Comparison of ENCODE assay signal across 6 cellular contexts in genomic region chr9:136796775-136797347, GRCh38. TPM values are rescaled to one million over a fixed set of nuclear protein-coding genes. Genes with fewer than 3 reads are reported as not detected.
A peak's percentile ranks its signal among the peaks of the same experiment; 100 is the strongest.
DNase-seq lines count a peak whose midpoint lies in the region; ATAC-seq and TF ChIP-seq lines count a peak whose summit lies in the region.
"Not testable (repeated sequence)": the region's sequence is repeated elsewhere in the genome, so short reads cannot be mapped to it uniquely, and the experiment has no call there.

No MANE protein-coding gene starts in this region.

- 39 to 41% methylated on average over 8 to 10 of the region's 10 CpGs for WGBS in ectodermal cell, 2 experiments
- WGBS in trophoblast cell (ENCODE audit: extremely low coverage, insufficient coverage, insufficient read length), result no CpG with 5 or more reads among the region's 10 CpGs

- ATAC-seq in SK-N-SH treated with all-trans-retinoic acid at 6 μM for 48 hours, result not testable (repeated sequence)

- not testable (repeated sequence) for H3K79me2 ChIP-seq in trophoblast cell (ENCODE audit: control insufficient read depth, insufficient read depth, low read length, poor library complexity)

- peak; percentile 11 for DNase-seq in kidney glomerular epithelial cell (lab: John Stamatoyannopoulos, UW)
- DNase-seq in trophoblast cell, result peak; percentile 87 to 91

- H2AK5ac ChIP-seq in trophoblast cell (ENCODE audit: low read length), result not testable (repeated sequence)

- H3K9ac ChIP-seq in HUES48 (ENCODE audit: low read depth, low read length); trophoblast cell (ENCODE audit: low read length): not testable (repeated sequence)

- H3K4ac ChIP-seq in trophoblast cell (ENCODE audit: low read depth, low read length), result not testable (repeated sequence)

- H4K8ac ChIP-seq in trophoblast cell (ENCODE audit: low read depth, low read length), result not testable (repeated sequence)

- H3K36me3 ChIP-seq in HUES48 (ENCODE audit: control insufficient read depth, insufficient read depth, low read length) (peaks cover 14% of the 10 kb centered on the region; the same call in 1 of the 2 replicates), trophoblast cell (ENCODE audit: control insufficient read depth in 1 of 2, insufficient read depth in 2 of 2, low read length in 2 of 2) (peaks cover 8 to 13% of the 10 kb centered on the region in 2 experiments)
- H3K36me3 ChIP-seq in ectodermal cell (ENCODE audit: control insufficient read depth, insufficient read depth, low read length), result not testable (repeated sequence)

- H3K79me1 ChIP-seq in trophoblast cell (ENCODE audit: low read length), result peaks cover 13% of the 10 kb centered on the region

- not testable (repeated sequence) for H3K9me3 ChIP-seq in HUES48 (ENCODE audit: control insufficient read depth, insufficient read depth, low read length); ectodermal cell (ENCODE audit: control insufficient read depth, low read length); trophoblast cell (ENCODE audit: insufficient read depth, low read depth, low read length)

- TF ChIP-seq CTCF in 22Rv1 (IDR thresholded peaks at IDR 0.05), result not testable (repeated sequence)

- not testable (repeated sequence) for H2BK12ac ChIP-seq in trophoblast cell (ENCODE audit: low read length)

- not testable (repeated sequence) for H4K12ac ChIP-seq in trophoblast cell (ENCODE audit: low read depth, low read length)

- not testable (repeated sequence) for H3K18ac ChIP-seq in trophoblast cell (ENCODE audit: low read length)

- H3K4me3 ChIP-seq in HUES48 (ENCODE audit: low read depth, low read length); ectodermal cell (ENCODE audit: insufficient read depth, low read depth, low read length); trophoblast cell (ENCODE audit: low read depth, low read length): not testable (repeated sequence)

- H3K23ac ChIP-seq in trophoblast cell (ENCODE audit: low read length), result not testable (repeated sequence)

- H2BK5ac ChIP-seq in trophoblast cell (ENCODE audit: low read depth, low read length, poor library complexity), result not testable (repeated sequence)

- H3K27me3 ChIP-seq in HUES48 (ENCODE audit: control insufficient read depth, insufficient read depth, low read length) (peaks cover 15% of the 10 kb centered on the region), ectodermal cell (ENCODE audit: control insufficient read depth, insufficient read depth, low read length, poor library complexity, severe bottlenecking) (peaks cover 17% of the 10 kb centered on the region)
- H3K27me3 ChIP-seq in trophoblast cell (ENCODE audit: insufficient read depth, low read length), result not testable (repeated sequence)

- not testable (repeated sequence) for H4K91ac ChIP-seq in trophoblast cell (ENCODE audit: low read depth, low read length)

- not testable (repeated sequence) for H2AFZ ChIP-seq in trophoblast cell (ENCODE audit: insufficient read depth, low read length, poor library complexity)

- not testable (repeated sequence) for H2BK120ac ChIP-seq in trophoblast cell (ENCODE audit: insufficient read depth, low read length, poor library complexity)

- peak overlapping the region; percentile 30 for H3K4me2 ChIP-seq in trophoblast cell (ENCODE audit: low read length)

- H3K4me1 ChIP-seq in HUES48 (ENCODE audit: control insufficient read depth, insufficient read depth, low read length), result not testable (repeated sequence)
- H3K4me1 ChIP-seq in ectodermal cell (ENCODE audit: control insufficient read depth, insufficient read depth, low read length) (peaks cover 32% of the 10 kb centered on the region), trophoblast cell (ENCODE audit: control insufficient read depth in 1 of 2, insufficient read depth in 2 of 2, low read length in 2 of 2) (peaks cover 35 to 38% of the 10 kb centered on the region in 2 experiments)

- H3K14ac ChIP-seq in trophoblast cell (ENCODE audit: low read length), result not testable (repeated sequence)

- peak overlapping the region; percentile 100 for H3K27ac ChIP-seq in 22Rv1
- H3K27ac ChIP-seq in HUES48 (ENCODE audit: low read depth, low read length), result peak overlapping the region; percentile 40
- H3K27ac ChIP-seq in ectodermal cell (ENCODE audit: insufficient read depth, low read depth, low read length, poor library complexity, severe bottlenecking), result peak overlapping the region; percentile 33
- peak overlapping the region; percentile 65 for H3K27ac ChIP-seq in trophoblast cell (ENCODE audit: low read depth, low read length)

TF ChIP-seq in SK-N-SH treated with all-trans-retinoic acid at 6 μM for 48 hours, 23 proteins besides CTCF, POLR2A, EP300 and RAD21:
- TF ChIP-seq TCF4 (CRISPR knock-in tag; IDR thresholded peaks at IDR 0.05; ENCODE audit: borderline replicate concordance), result peak; percentile 13; the same call in 1 of the 2 replicates

RNA-seq across cellular contexts. Expression of gene CCDC183, which starts 0.7 kb away (rescaled TPM):
- polyA plus RNA-seq in ectodermal cell (2013, experiment 1 of 4), result 3.1 TPM
- 5.2 TPM for polyA plus RNA-seq in ectodermal cell (2013, experiment 2 of 4)
- polyA plus RNA-seq in ectodermal cell (2013, experiment 3 of 4), result 5.2 TPM
- 6.2 TPM for polyA plus RNA-seq in ectodermal cell (2013, experiment 4 of 4)
- 13.6 and 14.0 TPM in 2 replicates for polyA plus RNA-seq in trophoblast cell (2013)

RNA-seq across cellular contexts. Expression of gene TMEM141, which starts 5.7 kb away (rescaled TPM):
- 31.6 TPM for polyA plus RNA-seq in ectodermal cell (2013, experiment 1 of 4)
- polyA plus RNA-seq in ectodermal cell (2013, experiment 2 of 4), result 26.8 TPM
- polyA plus RNA-seq in ectodermal cell (2013, experiment 3 of 4), result 27.9 TPM
- 29.5 TPM for polyA plus RNA-seq in ectodermal cell (2013, experiment 4 of 4)
- 82.7 and 84.5 TPM in 2 replicates for polyA plus RNA-seq in trophoblast cell (2013)

RNA-seq across cellular contexts. Expression of gene RABL6, which starts 10.9 kb away (rescaled TPM):
- polyA plus RNA-seq in ectodermal cell (2013, experiment 1 of 4), result 182 TPM
- 177 TPM for polyA plus RNA-seq in ectodermal cell (2013, experiment 2 of 4)
- polyA plus RNA-seq in ectodermal cell (2013, experiment 3 of 4), result 129 TPM
- 127 TPM for polyA plus RNA-seq in ectodermal cell (2013, experiment 4 of 4)
- 95.6 and 95.9 TPM in 2 replicates for polyA plus RNA-seq in trophoblast cell (2013)

RNA-seq across cellular contexts. Expression of gene LCN15, which starts 32.5 kb away (rescaled TPM):
- polyA plus RNA-seq in ectodermal cell (2013, experiment 1 of 4), result not detected
- polyA plus RNA-seq in ectodermal cell (2013, experiment 2 of 4), result 0.09 TPM
- not detected for polyA plus RNA-seq in ectodermal cell (2013, experiment 3 of 4)
- polyA plus RNA-seq in ectodermal cell (2013, experiment 4 of 4), result 0.24 TPM
- polyA plus RNA-seq in trophoblast cell (2013), result 0.08 and 0.19 TPM in 2 replicates

RNA-seq across cellular contexts. Expression of gene LCN8, which starts 38.8 kb away (rescaled TPM):
- polyA plus RNA-seq in ectodermal cell (2013, experiment 1 of 4), result not detected
- not detected for polyA plus RNA-seq in ectodermal cell (2013, experiment 2 of 4)
- polyA plus RNA-seq in ectodermal cell (2013, experiment 3 of 4), result not detected
- not detected for polyA plus RNA-seq in ectodermal cell (2013, experiment 4 of 4)
- polyA plus RNA-seq in trophoblast cell (2013), result 0.03 TPM in 1 of 2 replicates, not detected in the other

Comparison
In these comparisons a context has a peak if more than half of its experiments do, and no peak if none do; other contexts are left out.
1. H3K27ac ChIP-seq: peak in every context shown above with its lines; median percentile 100 in 22Rv1; 65 in trophoblast cell; 40 in HUES48; 33 in ectodermal cell.